15 cellular contexts compared by ENCODE assay signal in genomic region chr10:71297343-71297742, GRCh38. TPM values are rescaled to one million over a fixed set of nuclear protein-coding genes. Genes with fewer than 3 reads are reported as not detected.
DNase-seq lines count a peak whose midpoint lies in the region; ATAC-seq and TF ChIP-seq lines count a peak whose summit lies in the region.
"Had no signal": no experiment of that assay in that cellular context is flagged by ENCODE, and none has a peak within 500 bp of the region (broad histone marks: within the 10 kb centered on the region; RNA-seq: fewer than 3 reads in every experiment).

No MANE protein-coding gene starts in this region.

- intact Hi-C loops in activated CD4-positive, alpha-beta T cell treated with anti-CD3 and anti-CD28 coated beads for 36 hours (cut with DNase I, micrococcal nuclease), result no loop called here
- intact Hi-C loops in lower lobe of right lung (cut with DNase I), result no loop called here

- no peak for ATAC-seq in activated CD4-positive, alpha-beta T cell treated with anti-CD3 and anti-CD28 coated beads for 36 hours
- ATAC-seq in lower lobe of right lung (no peak), GM18517 (IDR thresholded peaks at IDR 0.05; ENCODE audit: unreplicated experiment) (no peak)
- ATAC-seq: GM12878 had no signal

- DNase-seq in NCI-H1105 treated with DMSO at 0.1 percent for 48 hours (lab: John Stamatoyannopoulos, UW) (peak; percentile 22), NCI-H1105 (lab: John Stamatoyannopoulos, UW) (no peak), G401 (ENCODE audit: low spot score) (peak; percentile 20), lower lobe of right lung (peak; percentile 24), NCI-H82 (lab: John Stamatoyannopoulos, UW) (no peak)
- DNase-seq in activated CD4-positive, alpha-beta T cell treated with anti-CD3 and anti-CD28 coated beads for 36 hours, result peak; percentile 17
- no peak for DNase-seq in activated CD4-positive, alpha-beta T cell treated with anti-CD3 and anti-CD28 coated beads, Interleukin-2, amount 50 U/mL, for 1 hour
- DNase-seq: 8988T; Caco-2; CD4-positive, CD25-positive, alpha-beta regulatory T cell; DMS79 treated with DMSO at 0.1 percent for 48 hours; H9 had no signal

- POLR2A ChIA-PET in activated CD4-positive, alpha-beta T cell treated with anti-CD3 and anti-CD28 coated beads for 36 hours (lab: Charles Lee), result no interaction called here

- in situ Hi-C loops in G401 (cut with HindIII; ENCODE audit: low sequenced_read_pairs), result no loop called here

- peaks cover 15% of the 10 kb centered on the region for H3K4me1 ChIP-seq in lower lobe of right lung
- H3K4me1 ChIP-seq: Caco-2 had no signal

- no peaks in the 10 kb centered on the region for H3K36me3 Mint-ChIP-seq in activated CD4-positive, alpha-beta T cell treated with anti-CD3 and anti-CD28 coated beads for 36 hours (ENCODE audit: low read depth)
- H3K36me3 Mint-ChIP-seq: CD4-positive, CD25-positive, alpha-beta regulatory T cell; CD8-positive, alpha-beta memory T cell had no signal

- peaks cover 2% of the 10 kb centered on the region for H3K27me3 Mint-ChIP-seq in activated CD4-positive, alpha-beta T cell treated with anti-CD3 and anti-CD28 coated beads for 36 hours

- peaks cover 49% of the 10 kb centered on the region for H3K36me3 ChIP-seq in lower lobe of right lung

- CTCF ChIA-PET in activated CD4-positive, alpha-beta T cell treated with anti-CD3 and anti-CD28 coated beads for 36 hours (lab: Charles Lee), result no interaction called here

- H3K4me3 ChIP-seq in lower lobe of right lung, result no peak overlapping the region
- H3K4me3 ChIP-seq: GM12878 had no signal

- peaks cover 6% of the 10 kb centered on the region for H3K4me1 Mint-ChIP-seq in activated CD4-positive, alpha-beta T cell treated with anti-CD3 and anti-CD28 coated beads for 36 hours
- H3K4me1 Mint-ChIP-seq: CD8-positive, alpha-beta memory T cell; H9 had no signal

- TF ChIP-seq CTCF in lower lobe of right lung (IDR thresholded peaks at IDR 0.05), result no peak

- H3K9me3 ChIP-seq in lower lobe of right lung, result no peaks in the 10 kb centered on the region
- H3K9me3 ChIP-seq: Caco-2 had no signal

- no peak overlapping the region for H3K27ac ChIP-seq in lower lobe of right lung

- H3K27me3 ChIP-seq in lower lobe of right lung (ENCODE audit: low read depth), result no peaks in the 10 kb centered on the region

- no peaks in the 10 kb centered on the region for H3K9me3 Mint-ChIP-seq in activated CD4-positive, alpha-beta T cell treated with anti-CD3 and anti-CD28 coated beads for 36 hours (ENCODE audit: low read depth)
- H3K9me3 Mint-ChIP-seq: CD4-positive, CD25-positive, alpha-beta regulatory T cell; CD8-positive, alpha-beta memory T cell; H9 had no signal

- H3K4me3 Mint-ChIP-seq in activated CD4-positive, alpha-beta T cell treated with anti-CD3 and anti-CD28 coated beads for 36 hours, result no peak overlapping the region
- H3K4me3 Mint-ChIP-seq: CD4-positive, CD25-positive, alpha-beta regulatory T cell; CD8-positive, alpha-beta memory T cell; H9 had no signal

- no peak overlapping the region for H3K27ac Mint-ChIP-seq in activated CD4-positive, alpha-beta T cell treated with anti-CD3 and anti-CD28 coated beads for 36 hours
- H3K27ac Mint-ChIP-seq: CD8-positive, alpha-beta memory T cell; H9 had no signal

RNA-seq across cellular contexts. Expression of gene SLC29A3, which starts 21.7 kb away (rescaled TPM):
- 1 to 10 TPM; 2.4 to 2.6 TPM for total RNA-seq in activated CD4-positive, alpha-beta T cell treated with anti-CD3 and anti-CD28 coated beads for 36 hours
- 3.3 and 3.4 TPM in 2 replicates for total RNA-seq in G401 (2014; rRNA removed; shearing (Covaris generic))
- 13.2 TPM for total RNA-seq in lower lobe of right lung

Comparison
In these comparisons a context has a peak if more than half of its experiments do, and no peak if none do; other contexts are left out.
1. DNase-seq: peak in NCI-H1105 treated with DMSO at 0.1 percent for 48 hours (single experiment), activated CD4-positive, alpha-beta T cell treated with anti-CD3 and anti-CD28 coated beads for 36 hours (single experiment), G401 (single experiment) and lower lobe of right lung (single experiment); none in NCI-H1105 (single experiment), activated CD4-positive, alpha-beta T cell treated with anti-CD3 and anti-CD28 coated beads, Interleukin-2, amount 50 U/mL, for 1 hour (single experiment) and NCI-H82 (single experiment).